In the genomic region with DNA sequence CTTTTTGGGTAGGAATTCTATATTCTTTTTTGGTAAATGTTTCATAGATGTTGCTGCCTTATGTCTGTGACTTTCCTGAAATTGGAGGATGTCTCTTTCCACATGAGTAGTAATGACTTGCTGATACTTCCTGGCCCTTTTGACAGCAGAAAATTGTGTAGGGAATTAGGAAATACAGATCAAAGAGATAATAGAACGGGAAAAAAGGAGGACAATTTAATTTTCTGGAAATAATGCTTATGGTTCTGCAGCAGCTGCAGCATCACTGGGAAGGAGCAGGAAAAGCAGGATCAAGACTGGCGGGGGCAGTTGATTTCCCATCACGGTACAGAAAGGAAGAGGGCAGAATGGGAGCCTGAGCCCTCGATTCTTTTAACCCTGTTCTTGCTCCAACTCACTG, we compare ENCODE assay signal across 29 cellular contexts.
"Had no signal": no experiment of that assay in that cellular context is flagged by ENCODE, and none has a peak within 500 bp of the region (broad histone marks: within the 10 kb centered on the region; RNA-seq: fewer than 3 reads in every experiment).

No MANE protein-coding gene starts in this region.

- H3K27me3 ChIP-seq: ovary, right lobe of liver, sigmoid colon, stomach, thyroid gland, tibial nerve, upper lobe of left lung, vagina had no signal

- H3K9me3 ChIP-seq: ovary, psoas muscle, right lobe of liver, sigmoid colon, stomach, thoracic aorta, thyroid gland, tibial nerve, upper lobe of left lung, vagina had no signal

- H3K4me1 Mint-ChIP-seq: natural killer cell; nephron; neural crest cell; stimulated activated effector memory CD8-positive, alpha-beta T cell treated with anti-CD3 and anti-CD28 coated beads, Interleukin-12 subunit alpha, Interleukin-12 subunit beta, amount 100 ng/mL, for 72 hours had no signal

- DNase-seq: natural killer cell; occipital lobe; ovary; posterior cingulate gyrus; psoas muscle; right cardiac atrium; right lobe of liver; sigmoid colon; small intestine; stimulated activated CD4-positive, alpha-beta T cell treated with anti-CD3 and anti-CD28 coated beads, Interleukin-15, amount 100 ng/mL, for 24 hours; stimulated activated CD4-positive, alpha-beta T cell treated with anti-CD3 and anti-CD28 coated beads, Interleukin-2, amount 100 ng/mL, for 24 hours; stimulated activated CD4-positive, alpha-beta T cell treated with anti-CD3 and anti-CD28 coated beads, Interleukin-2, amount 100 ng/mL, for 48 hours; stimulated activated CD4-positive, alpha-beta T cell treated with anti-CD3 and anti-CD28 coated beads, Interleukin-4, amount 100 ng/mL, for 24 hours; stimulated activated naive B cell treated with anti-CD40 and anti-IgM and Interleukin-4, amounts not matched to agents 10 μg/mL and 1 μg/mL and 100 μg/mL, for 72 hours; stimulated activated naive CD4-positive, alpha-beta T cell treated with Interleukin-2 at 50 U/mL for 16 hours; stomach; thyroid gland; trophoblast cell; upper lobe of left lung had no signal

- H3K36me3 Mint-ChIP-seq: natural killer cell; stimulated activated effector memory CD8-positive, alpha-beta T cell treated with anti-CD3 and anti-CD28 coated beads, Interleukin-12 subunit alpha, Interleukin-12 subunit beta, amount 100 ng/mL, for 72 hours; stimulated activated naive B cell treated with anti-CD40 and anti-IgM and Interleukin-4, amounts not matched to agents 10 μg/mL and 1 μg/mL and 100 μg/mL, for 72 hours had no signal

- H2AFZ ChIP-seq: parathyroid adenoma had no signal

- H3K4me3 ChIP-seq: ovary, psoas muscle, right lobe of liver, sigmoid colon, stomach, thoracic aorta, thyroid gland, tibial nerve, upper lobe of left lung, vagina had no signal

- FAIRE-seq: urothelium cell line had no signal

- H3K27ac ChIP-seq: ovary, parathyroid adenoma, psoas muscle, right lobe of liver, sigmoid colon, stomach, thoracic aorta, thyroid gland, tibial nerve, upper lobe of left lung, vagina had no signal

- H3K4me3 Mint-ChIP-seq: natural killer cell; nephron; neural crest cell; stimulated activated effector memory CD8-positive, alpha-beta T cell treated with anti-CD3 and anti-CD28 coated beads, Interleukin-12 subunit alpha, Interleukin-12 subunit beta, amount 100 ng/mL, for 72 hours; stimulated activated naive B cell treated with anti-CD40 and anti-IgM and Interleukin-4, amounts not matched to agents 10 μg/mL and 1 μg/mL and 100 μg/mL, for 72 hours; stimulated activated naive CD8-positive, alpha-beta T cell treated with anti-CD3 and anti-CD28 coated beads, Interleukin-15, Interleukin-2, amounts not matched to agents 100 ng/mL and 50 ng/mL, for 24 hours had no signal

- H3K9me3 Mint-ChIP-seq: natural killer cell; nephron; neural crest cell; stimulated activated effector memory CD8-positive, alpha-beta T cell treated with anti-CD3 and anti-CD28 coated beads, Interleukin-12 subunit alpha, Interleukin-12 subunit beta, amount 100 ng/mL, for 72 hours; stimulated activated naive B cell treated with anti-CD40 and anti-IgM and Interleukin-4, amounts not matched to agents 10 μg/mL and 1 μg/mL and 100 μg/mL, for 72 hours; stimulated activated naive CD8-positive, alpha-beta T cell treated with anti-CD3 and anti-CD28 coated beads, Interleukin-15, Interleukin-2, amounts not matched to agents 100 ng/mL and 50 ng/mL, for 24 hours had no signal

- ATAC-seq: natural killer cell; psoas muscle; right cardiac atrium; right lobe of liver; stimulated activated effector memory CD8-positive, alpha-beta T cell treated with anti-CD3 and anti-CD28 coated beads, Interleukin-12 subunit alpha, Interleukin-12 subunit beta, amount 100 ng/mL, for 72 hours; stimulated activated naive B cell treated with anti-CD40 and anti-IgM and Interleukin-4, amounts not matched to agents 10 μg/mL and 1 μg/mL and 100 μg/mL, for 72 hours had no signal

- H3K79me2 ChIP-seq: parathyroid adenoma had no signal

- H3K27ac Mint-ChIP-seq: natural killer cell; nephron; progenitor cell of endocrine pancreas; stimulated activated effector memory CD8-positive, alpha-beta T cell treated with anti-CD3 and anti-CD28 coated beads, Interleukin-12 subunit alpha, Interleukin-12 subunit beta, amount 100 ng/mL, for 72 hours; stimulated activated naive B cell treated with anti-CD40 and anti-IgM and Interleukin-4, amounts not matched to agents 10 μg/mL and 1 μg/mL and 100 μg/mL, for 72 hours; stimulated activated naive CD8-positive, alpha-beta T cell treated with anti-CD3 and anti-CD28 coated beads, Interleukin-15, Interleukin-2, amounts not matched to agents 100 ng/mL and 50 ng/mL, for 24 hours had no signal

- H3K4me1 ChIP-seq: parathyroid adenoma, psoas muscle, sigmoid colon, stomach, thyroid gland, tibial nerve, upper lobe of left lung, vagina had no signal

- H3K9ac ChIP-seq: parathyroid adenoma had no signal

- H3K36me3 ChIP-seq: ovary, right lobe of liver, sigmoid colon, stomach, thoracic aorta, thyroid gland, tibial nerve, upper lobe of left lung, vagina had no signal
